Comparison of ENCODE assay signal across 8 cellular contexts in genomic region chr17:63998050-63998720, GRCh38.
DNase-seq lines count a peak whose midpoint lies in the region; ATAC-seq lines count a peak whose summit lies in the region.

Gene PRR29 (plus strand): TSS chr17:63998351. CDS start chr17:63998365, 14 bp downstream.

- H3K36me3 Mint-ChIP-seq in memory B cell: peaks cover 3% of the 10 kb centered on the region

- no peaks in the 10 kb centered on the region for H3K9me3 ChIP-seq in HAP-1

- peak; percentile 47 for DNase-seq in COLO668 (lab: John Stamatoyannopoulos, UW; ENCODE audit: unreplicated experiment)
- peak; percentile 47 to 81 for DNase-seq in HAP-1 (ENCODE audit: low spot score in 2 of 2)
- DNase-seq in NCI-H2227 treated with DMSO at 0.1 percent for 48 hours (lab: John Stamatoyannopoulos, UW): peak; percentile 68
- peak; percentile 74 to 78 for DNase-seq in activated CD4-positive, alpha-beta T cell treated with anti-CD3 and anti-CD28 coated beads, Interleukin-2, amount 50 U/mL, for 48 hours
- peak; percentile 92 for DNase-seq in ecto neural progenitor cell (ENCODE audit: low spot score)
- DNase-seq in memory B cell (ENCODE audit: low spot score in 2 of 2): peak; percentile 53 to 68
- DNase-seq in stimulated activated CD8-positive, alpha-beta memory T cell treated with anti-CD3 and anti-CD28 coated beads, Interleukin-12 subunit alpha, Interleukin-12 subunit beta, amount 100 ng/mL, for 24 hours (ENCODE audit: extremely low read depth): peak; percentile 44
- no peak for DNase-seq in cortex of kidney (lab: John Stamatoyannopoulos, UW)

- H3K36me3 ChIP-seq in HAP-1 (replicated peaks): no peaks in the 10 kb centered on the region

- peaks cover 23% of the 10 kb centered on the region for H3K4me1 Mint-ChIP-seq in memory B cell

- peak within 1 kb of the TSS; percentile 36 for H3K4me3 ChIP-seq in HAP-1

- H3K4me3 Mint-ChIP-seq in memory B cell: peak within 1 kb of the TSS; percentile 93

- ATAC-seq in memory B cell (ENCODE audit: low read depth): peak; percentile 73

- H3K27me3 Mint-ChIP-seq in memory B cell: peaks cover 12% of the 10 kb centered on the region

- H3K4me1 ChIP-seq in HAP-1: no peaks in the 10 kb centered on the region

- in situ Hi-C loops in HAP-1 (cut with MboI; ENCODE audit: low sequenced_read_pairs): no loop called here

- peaks cover 17% of the 10 kb centered on the region; the same call in 1 of the 2 replicates for H3K27me3 ChIP-seq in HAP-1 (ENCODE audit: low read depth)

- H3K9me3 Mint-ChIP-seq in memory B cell: no peaks in the 10 kb centered on the region

- H3K27ac Mint-ChIP-seq in memory B cell: peak within 1 kb of the TSS; percentile 41
